In the genomic region with DNA sequence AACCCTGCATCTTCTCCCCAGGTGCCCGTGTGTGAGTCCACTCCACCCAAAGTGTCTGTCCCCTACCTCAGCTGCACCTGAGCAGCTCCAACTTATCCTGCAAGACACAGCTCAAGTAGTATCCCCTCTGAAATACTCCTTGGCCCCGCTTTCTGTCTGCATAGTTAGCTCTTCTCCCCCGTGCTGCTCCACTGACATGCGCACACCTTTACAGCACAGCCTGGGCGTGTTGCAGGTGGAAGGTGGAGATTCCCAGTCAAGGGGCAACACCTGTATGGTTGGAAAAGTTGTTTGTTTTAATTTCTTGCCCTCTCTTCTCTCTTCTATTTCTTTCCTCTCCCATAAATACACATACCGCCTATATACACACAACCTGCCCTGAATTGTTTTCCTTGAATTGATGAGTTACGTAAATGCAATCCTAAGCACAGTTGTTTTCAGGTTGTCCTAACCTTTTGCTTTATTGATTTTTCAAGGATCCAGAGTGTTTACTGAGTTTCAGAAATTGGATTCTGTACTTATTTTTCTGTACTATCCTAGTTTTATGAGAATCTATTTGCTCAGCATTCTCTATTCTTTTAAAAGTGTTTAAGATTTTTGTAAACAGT, we compare ENCODE assay signal across 1 cellular context.
TF ChIP-seq lines count a peak whose summit lies in the region.

No MANE protein-coding gene starts in this region.

TF ChIP-seq in HepG2, 621 proteins besides CTCF, POLR2A, EP300 and RAD21 (continued from another document):
- TF ChIP-seq, protein P1, sequence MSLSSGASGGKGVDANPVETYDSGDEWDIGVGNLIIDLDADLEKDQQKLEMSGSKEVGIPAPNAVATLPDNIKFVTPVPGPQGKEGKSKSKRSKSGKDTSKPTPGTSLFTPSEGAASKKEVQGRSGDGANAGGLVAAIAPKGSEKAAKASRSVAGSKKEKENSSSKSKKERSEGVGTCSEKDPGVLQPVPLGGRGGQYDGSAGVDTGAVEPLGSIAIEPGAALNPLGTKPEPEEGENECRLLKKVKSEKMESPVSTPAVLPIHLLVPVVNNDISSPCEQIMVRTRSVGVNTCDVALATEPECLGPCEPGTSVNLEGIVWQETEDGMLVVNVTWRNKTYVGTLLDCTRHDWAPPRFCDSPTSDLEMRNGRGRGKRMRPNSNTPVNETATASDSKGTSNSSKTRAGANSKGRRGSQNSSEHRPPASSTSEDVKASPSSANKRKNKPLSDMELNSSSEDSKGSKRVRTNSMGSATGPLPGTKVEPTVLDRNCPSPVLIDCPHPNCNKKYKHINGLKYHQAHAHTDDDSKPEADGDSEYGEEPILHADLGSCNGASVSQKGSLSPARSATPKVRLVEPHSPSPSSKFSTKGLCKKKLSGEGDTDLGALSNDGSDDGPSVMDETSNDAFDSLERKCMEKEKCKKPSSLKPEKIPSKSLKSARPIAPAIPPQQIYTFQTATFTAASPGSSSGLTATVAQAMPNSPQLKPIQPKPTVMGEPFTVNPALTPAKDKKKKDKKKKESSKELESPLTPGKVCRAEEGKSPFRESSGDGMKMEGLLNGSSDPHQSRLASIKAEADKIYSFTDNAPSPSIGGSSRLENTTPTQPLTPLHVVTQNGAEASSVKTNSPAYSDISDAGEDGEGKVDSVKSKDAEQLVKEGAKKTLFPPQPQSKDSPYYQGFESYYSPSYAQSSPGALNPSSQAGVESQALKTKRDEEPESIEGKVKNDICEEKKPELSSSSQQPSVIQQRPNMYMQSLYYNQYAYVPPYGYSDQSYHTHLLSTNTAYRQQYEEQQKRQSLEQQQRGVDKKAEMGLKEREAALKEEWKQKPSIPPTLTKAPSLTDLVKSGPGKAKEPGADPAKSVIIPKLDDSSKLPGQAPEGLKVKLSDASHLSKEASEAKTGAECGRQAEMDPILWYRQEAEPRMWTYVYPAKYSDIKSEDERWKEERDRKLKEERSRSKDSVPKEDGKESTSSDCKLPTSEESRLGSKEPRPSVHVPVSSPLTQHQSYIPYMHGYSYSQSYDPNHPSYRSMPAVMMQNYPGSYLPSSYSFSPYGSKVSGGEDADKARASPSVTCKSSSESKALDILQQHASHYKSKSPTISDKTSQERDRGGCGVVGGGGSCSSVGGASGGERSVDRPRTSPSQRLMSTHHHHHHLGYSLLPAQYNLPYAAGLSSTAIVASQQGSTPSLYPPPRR (CRISPR knock-in tag; IDR thresholded peaks at IDR 0.05; ENCODE audit: borderline replicate concordance), result peak; percentile 91
- peak; percentile 62; the same call in 1 of the 2 replicates for TF ChIP-seq GFI1 (CRISPR knock-in tag; IDR thresholded peaks at IDR 0.05; ENCODE audit: borderline replicate concordance)
- TF ChIP-seq CENPBD1 (CRISPR knock-in tag; IDR thresholded peaks at IDR 0.05; ENCODE audit: borderline replicate concordance, low read depth), result no peak
- TF ChIP-seq ERF (CRISPR knock-in tag; IDR thresholded peaks at IDR 0.05), result no peak; the same call in 1 of the 2 replicates
- TF ChIP-seq NFAT5 (CRISPR knock-in tag; IDR thresholded peaks at IDR 0.05), result no peak
- no peak for TF ChIP-seq ZNF281 (CRISPR knock-in tag; IDR thresholded peaks at IDR 0.05; ENCODE audit: borderline replicate concordance)
- no peak for TF ChIP-seq ZNF143 (CRISPR knock-in tag; IDR thresholded peaks at IDR 0.05)
- TF ChIP-seq SOX13 (IDR thresholded peaks at IDR 0.05), result peak; percentile 64; the same call in 1 of the 2 replicates
- TF ChIP-seq SOX13 (CRISPR knock-in tag; conservative IDR thresholded peaks at IDR 0.05 in 1 of 2, IDR thresholded peaks at IDR 0.05 in 1 of 2), result peak in 1 of 2 experiments; percentile 96; a peak in 2 of 4 replicates
- peak; percentile 85 for TF ChIP-seq FOXP1 (IDR thresholded peaks at IDR 0.05)
- TF ChIP-seq FOXP1 (CRISPR knock-in tag; IDR thresholded peaks at IDR 0.05), result peak; percentile 99
- 0 out of 2 replicates have a peak, but pooled peaks have one; percentile 39 for TF ChIP-seq ZNF136 (CRISPR knock-in tag; IDR thresholded peaks at IDR 0.05; ENCODE audit: low read depth)
- peak; percentile 70; the same call in 1 of the 2 replicates for TF ChIP-seq CREM (IDR thresholded peaks at IDR 0.05)
- no peak for TF ChIP-seq CREM (CRISPR knock-in tag; IDR thresholded peaks at IDR 0.05)
- TF ChIP-seq ZNF780A (CRISPR knock-in tag; IDR thresholded peaks at IDR 0.05), result no peak
- TF ChIP-seq NPAS2 (CRISPR knock-in tag; IDR thresholded peaks at IDR 0.05; ENCODE audit: borderline replicate concordance), result no peak
- no peak for TF ChIP-seq NCOA1 (CRISPR knock-in tag; IDR thresholded peaks at IDR 0.05)
- TF ChIP-seq, protein P2, sequence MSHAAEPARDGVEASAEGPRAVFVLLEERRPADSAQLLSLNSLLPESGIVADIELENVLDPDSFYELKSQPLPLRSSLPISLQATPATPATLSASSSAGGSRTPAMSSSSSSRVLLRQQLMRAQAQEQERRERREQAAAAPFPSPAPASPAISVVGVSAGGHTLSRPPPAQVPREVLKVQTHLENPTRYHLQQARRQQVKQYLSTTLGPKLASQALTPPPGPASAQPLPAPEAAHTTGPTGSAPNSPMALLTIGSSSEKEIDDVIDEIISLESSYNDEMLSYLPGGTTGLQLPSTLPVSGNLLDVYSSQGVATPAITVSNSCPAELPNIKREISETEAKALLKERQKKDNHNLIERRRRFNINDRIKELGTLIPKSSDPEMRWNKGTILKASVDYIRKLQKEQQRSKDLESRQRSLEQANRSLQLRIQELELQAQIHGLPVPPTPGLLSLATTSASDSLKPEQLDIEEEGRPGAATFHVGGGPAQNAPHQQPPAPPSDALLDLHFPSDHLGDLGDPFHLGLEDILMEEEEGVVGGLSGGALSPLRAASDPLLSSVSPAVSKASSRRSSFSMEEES (CRISPR knock-in tag; IDR thresholded peaks at IDR 0.05), result peak; percentile 34; the same call in 1 of the 2 replicates
- 0 out of 2 replicates have a peak, but pooled peaks have one; percentile 45 for TF ChIP-seq MEIS1 (CRISPR knock-in tag; IDR thresholded peaks at IDR 0.05; ENCODE audit: borderline replicate concordance)
- TF ChIP-seq SIX1 (CRISPR knock-in tag; IDR thresholded peaks at IDR 0.05; ENCODE audit: borderline replicate concordance), result peak; percentile 77; the same call in 1 of the 2 replicates
- TF ChIP-seq FOXA1 (IDR thresholded peaks at IDR 0.05), result peak; percentile 51; the same call in 1 of the 2 replicates
- TF ChIP-seq FOXA1 (CRISPR knock-in tag; IDR thresholded peaks at IDR 0.05), result no peak
- TF ChIP-seq, protein P3, sequence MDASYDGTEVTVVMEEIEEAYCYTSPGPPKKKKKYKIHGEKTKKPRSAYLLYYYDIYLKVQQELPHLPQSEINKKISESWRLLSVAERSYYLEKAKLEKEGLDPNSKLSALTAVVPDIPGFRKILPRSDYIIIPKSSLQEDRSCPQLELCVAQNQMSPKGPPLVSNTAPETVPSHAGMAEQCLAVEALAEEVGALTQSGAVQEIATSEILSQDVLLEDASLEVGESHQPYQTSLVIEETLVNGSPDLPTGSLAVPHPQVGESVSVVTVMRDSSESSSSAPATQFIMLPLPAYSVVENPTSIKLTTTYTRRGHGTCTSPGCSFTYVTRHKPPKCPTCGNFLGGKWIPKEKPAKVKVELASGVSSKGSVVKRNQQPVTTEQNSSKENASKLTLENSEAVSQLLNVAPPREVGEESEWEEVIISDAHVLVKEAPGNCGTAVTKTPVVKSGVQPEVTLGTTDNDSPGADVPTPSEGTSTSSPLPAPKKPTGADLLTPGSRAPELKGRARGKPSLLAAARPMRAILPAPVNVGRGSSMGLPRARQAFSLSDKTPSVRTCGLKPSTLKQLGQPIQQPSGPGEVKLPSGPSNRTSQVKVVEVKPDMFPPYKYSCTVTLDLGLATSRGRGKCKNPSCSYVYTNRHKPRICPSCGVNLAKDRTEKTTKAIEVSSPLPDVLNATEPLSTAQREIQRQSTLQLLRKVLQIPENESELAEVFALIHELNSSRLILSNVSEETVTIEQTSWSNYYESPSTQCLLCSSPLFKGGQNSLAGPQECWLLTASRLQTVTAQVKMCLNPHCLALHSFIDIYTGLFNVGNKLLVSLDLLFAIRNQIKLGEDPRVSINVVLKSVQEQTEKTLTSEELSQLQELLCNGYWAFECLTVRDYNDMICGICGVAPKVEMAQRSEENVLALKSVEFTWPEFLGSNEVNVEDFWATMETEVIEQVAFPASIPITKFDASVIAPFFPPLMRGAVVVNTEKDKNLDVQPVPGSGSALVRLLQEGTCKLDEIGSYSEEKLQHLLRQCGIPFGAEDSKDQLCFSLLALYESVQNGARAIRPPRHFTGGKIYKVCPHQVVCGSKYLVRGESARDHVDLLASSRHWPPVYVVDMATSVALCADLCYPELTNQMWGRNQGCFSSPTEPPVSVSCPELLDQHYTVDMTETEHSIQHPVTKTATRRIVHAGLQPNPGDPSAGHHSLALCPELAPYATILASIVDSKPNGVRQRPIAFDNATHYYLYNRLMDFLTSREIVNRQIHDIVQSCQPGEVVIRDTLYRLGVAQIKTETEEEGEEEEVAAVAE (CRISPR knock-in tag; IDR thresholded peaks at IDR 0.05; ENCODE audit: borderline replicate concordance), result peak; percentile 30; the same call in 1 of the 2 replicates
- TF ChIP-seq RCOR2 (CRISPR knock-in tag; IDR thresholded peaks at IDR 0.05), result peak; percentile 92
- no peak for TF ChIP-seq ZNF274 (CRISPR knock-in tag; IDR thresholded peaks at IDR 0.05)
- TF ChIP-seq RXRB (CRISPR knock-in tag; IDR thresholded peaks at IDR 0.05; ENCODE audit: borderline replicate concordance), result peak; percentile 91
- TF ChIP-seq PHF21A (CRISPR knock-in tag; IDR thresholded peaks at IDR 0.05), result peak; percentile 49; the same call in 1 of the 2 replicates
- TF ChIP-seq ZNF670 (CRISPR knock-in tag; IDR thresholded peaks at IDR 0.05; ENCODE audit: borderline replicate concordance), result peak; percentile 35; the same call in 1 of the 2 replicates
- TF ChIP-seq HOMEZ (CRISPR knock-in tag; IDR thresholded peaks at IDR 0.05; ENCODE audit: low read depth), result peak; percentile 87
- TF ChIP-seq DPF2 (CRISPR knock-in tag; IDR thresholded peaks at IDR 0.05; ENCODE audit: borderline replicate concordance, low read depth), result peak; percentile 82
- no peak for TF ChIP-seq SMAD3 (CRISPR knock-in tag; IDR thresholded peaks at IDR 0.05)
- TF ChIP-seq MAF1 (CRISPR knock-in tag; IDR thresholded peaks at IDR 0.05; ENCODE audit: borderline replicate concordance), result no peak
- TF ChIP-seq ZNF766 (CRISPR knock-in tag; IDR thresholded peaks at IDR 0.05; ENCODE audit: borderline replicate concordance), result no peak
- TF ChIP-seq STAG1 (CRISPR knock-in tag; IDR thresholded peaks at IDR 0.05), result peak; percentile 5; the same call in 1 of the 2 replicates
